ENCODE assay signal across 13 cellular contexts in genomic region chr1:108639899-108640560, GRCh38. TPM values are rescaled to one million over a fixed set of nuclear protein-coding genes. Genes with fewer than 3 reads are reported as not detected.
DNase-seq lines count a peak whose midpoint lies in the region; TF ChIP-seq lines count a peak whose summit lies in the region.
"Had no signal": no experiment of that assay in that cellular context is flagged by ENCODE, and none has a peak within 500 bp of the region (broad histone marks: within the 10 kb centered on the region; RNA-seq: fewer than 3 reads in every experiment).

No MANE protein-coding gene starts in this region.

- TF ChIP-seq POLR2A in suprapubic skin (IDR thresholded peaks at IDR 0.05): no peak

- peaks cover 32% of the 10 kb centered on the region for H3K4me1 Mint-ChIP-seq in activated CD4-positive, alpha-beta memory T cell treated with anti-CD3 and anti-CD28 coated beads for 36 hours (ENCODE audit: low read depth)
- peaks cover 31% of the 10 kb centered on the region for H3K4me1 Mint-ChIP-seq in activated naive CD8-positive, alpha-beta T cell treated with anti-CD3 and anti-CD28 coated beads for 36 hours

- no peaks in the 10 kb centered on the region for H3K9me3 Mint-ChIP-seq in activated CD4-positive, alpha-beta memory T cell treated with anti-CD3 and anti-CD28 coated beads for 36 hours
- H3K9me3 Mint-ChIP-seq in activated naive CD8-positive, alpha-beta T cell treated with anti-CD3 and anti-CD28 coated beads for 36 hours: no peaks in the 10 kb centered on the region

- H3K4me1 ChIP-seq in HAP-1 (no peaks in the 10 kb centered on the region), suprapubic skin (no peaks in the 10 kb centered on the region)

- 87% methylated on average over 9 of the region's 9 CpGs for WGBS in suprapubic skin

- CTCF ChIA-PET in activated CD4-positive, alpha-beta memory T cell treated with anti-CD3 and anti-CD28 coated beads for 36 hours (lab: Charles Lee): interaction anchor here (0.6 to 1.1 kb wide), 3 partner anchors 25 to 115 kb away, joined by 3 to 9 read pairs (median 3); partner anchors contain the start of gene EEIG2

- DNase-seq in H4 (ENCODE audit: low spot score) (peak; percentile 14), AG08396 (ENCODE audit: low spot score) (no peak), HAP-1 (ENCODE audit: low spot score in 2 of 2) (no peak), iPS-NIHi11 (ENCODE audit: low spot score) (no peak), suprapubic skin (ENCODE audit: low spot score in 2 of 2) (no peak)
- peak; percentile 64 for DNase-seq in activated CD4-positive, alpha-beta memory T cell treated with anti-CD3 and anti-CD28 coated beads for 36 hours
- DNase-seq in activated naive CD8-positive, alpha-beta T cell treated with anti-CD3 and anti-CD28 coated beads for 36 hours: peak; percentile 65
- DNase-seq in stimulated activated CD4-positive, alpha-beta T cell treated with anti-CD3 and anti-CD28 coated beads, TNF-alpha, amount 100 ng/mL, for 4 hours (ENCODE audit: low read depth in 3 of 3): peak in 2 of 3 experiments; percentile 26 to 34
- DNase-seq: dorsolateral prefrontal cortex, GF-D8, NCI-H1436, NCI-H69, Right ventricle myocardium superior had no signal

- no peak for TF ChIP-seq EP300 in suprapubic skin (IDR thresholded peaks at IDR 0.05)

- no peaks in the 10 kb centered on the region for H3K9me3 ChIP-seq in HAP-1
- H3K9me3 ChIP-seq in suprapubic skin: no peaks in the 10 kb centered on the region

- TF ChIP-seq CTCF in suprapubic skin (IDR thresholded peaks at IDR 0.05): no peak

- in situ Hi-C loops in HAP-1 (cut with MboI; ENCODE audit: low sequenced_read_pairs): no loop called here

- no peak overlapping the region for H3K27ac ChIP-seq in suprapubic skin
- H3K27ac ChIP-seq: dorsolateral prefrontal cortex had no signal

- no peaks in the 10 kb centered on the region for H3K27me3 Mint-ChIP-seq in activated CD4-positive, alpha-beta memory T cell treated with anti-CD3 and anti-CD28 coated beads for 36 hours
- peaks cover 3% of the 10 kb centered on the region for H3K27me3 Mint-ChIP-seq in activated naive CD8-positive, alpha-beta T cell treated with anti-CD3 and anti-CD28 coated beads for 36 hours

- POLR2A ChIA-PET in activated CD4-positive, alpha-beta memory T cell treated with anti-CD3 and anti-CD28 coated beads for 36 hours (lab: Charles Lee): interaction anchor here (0.9 kb wide), 1 partner anchor 52 kb away, joined by 3 read pairs; the partner anchor contains the start of gene PRPF38B

- peaks cover 6% of the 10 kb centered on the region for H3K36me3 Mint-ChIP-seq in activated CD4-positive, alpha-beta memory T cell treated with anti-CD3 and anti-CD28 coated beads for 36 hours
- peaks cover 11% of the 10 kb centered on the region for H3K36me3 Mint-ChIP-seq in activated naive CD8-positive, alpha-beta T cell treated with anti-CD3 and anti-CD28 coated beads for 36 hours

- H3K27ac Mint-ChIP-seq in activated CD4-positive, alpha-beta memory T cell treated with anti-CD3 and anti-CD28 coated beads for 36 hours: peak overlapping the region; percentile 43
- H3K27ac Mint-ChIP-seq in activated naive CD8-positive, alpha-beta T cell treated with anti-CD3 and anti-CD28 coated beads for 36 hours: peak overlapping the region; percentile 90

- no peaks in the 10 kb centered on the region for H3K27me3 ChIP-seq in HAP-1 (ENCODE audit: low read depth)
- H3K27me3 ChIP-seq in suprapubic skin: no peaks in the 10 kb centered on the region
- H3K27me3 ChIP-seq: dorsolateral prefrontal cortex had no signal

- H3K36me3 ChIP-seq in HAP-1 (replicated peaks) (no peaks in the 10 kb centered on the region), suprapubic skin (peaks cover 10% of the 10 kb centered on the region)

- peak overlapping the region; percentile 16 for H3K4me3 Mint-ChIP-seq in activated CD4-positive, alpha-beta memory T cell treated with anti-CD3 and anti-CD28 coated beads for 36 hours
- peak overlapping the region; percentile 53 for H3K4me3 Mint-ChIP-seq in activated naive CD8-positive, alpha-beta T cell treated with anti-CD3 and anti-CD28 coated beads for 36 hours

- intact Hi-C loops in activated CD4-positive, alpha-beta memory T cell treated with anti-CD3 and anti-CD28 coated beads for 36 hours (cut with micrococcal nuclease): loop anchor here (5.0 to 10.0 kb wide), 2 partner anchors 438 to 855 kb away; partner anchors contain the start of gene SLC25A24

- H3K4me3 ChIP-seq in HAP-1: no peak overlapping the region
- H3K4me3 ChIP-seq in suprapubic skin: no peak overlapping the region
- H3K4me3 ChIP-seq: dorsolateral prefrontal cortex had no signal

RNA-seq across cellular contexts. Expression of gene HENMT1, which starts 20.9 kb away (rescaled TPM):
- not detected in 2 replicates for total RNA-seq in H4 (2014; rRNA removed; shearing (Covaris generic))
- 10 to 100 TPM; 25.6 to 25.8 TPM for total RNA-seq in activated CD4-positive, alpha-beta memory T cell treated with anti-CD3 and anti-CD28 coated beads for 36 hours
- 10 to 100 TPM; 26.1 to 26.4 TPM for total RNA-seq in activated naive CD8-positive, alpha-beta T cell treated with anti-CD3 and anti-CD28 coated beads for 36 hours
- 1 to 10 TPM; 1.8 to 4.6 (median 2.4) TPM for total RNA-seq in suprapubic skin

RNA-seq across cellular contexts. Expression of gene PRPF38B, which starts 52.1 kb away (rescaled TPM):
- total RNA-seq in H4 (2014; rRNA removed; shearing (Covaris generic)): 5.3 and 7.6 TPM in 2 replicates
- 10 to 100 TPM; 57.0 to 63.5 TPM for total RNA-seq in activated CD4-positive, alpha-beta memory T cell treated with anti-CD3 and anti-CD28 coated beads for 36 hours
- 10 to 100 TPM; 66.8 to 71.5 TPM for total RNA-seq in activated naive CD8-positive, alpha-beta T cell treated with anti-CD3 and anti-CD28 coated beads for 36 hours
- 10 to 100 TPM; 17.5 to 58.4 (median 25.4) TPM for total RNA-seq in suprapubic skin

Comparison
In these comparisons a context has a peak if more than half of its experiments do, and no peak if none do; other contexts are left out.
1. DNase-seq: peak in H4 (single experiment), activated CD4-positive, alpha-beta memory T cell treated with anti-CD3 and anti-CD28 coated beads for 36 hours (single experiment), activated naive CD8-positive, alpha-beta T cell treated with anti-CD3 and anti-CD28 coated beads for 36 hours (single experiment) and stimulated activated CD4-positive, alpha-beta T cell treated with anti-CD3 and anti-CD28 coated beads, TNF-alpha, amount 100 ng/mL, for 4 hours (2 of 3); none in AG08396 (single experiment), HAP-1 (0 of 2), iPS-NIHi11 (single experiment) and suprapubic skin (0 of 2).
2. RNA of gene HENMT1, which starts 20.9 kb away (total RNA-seq): 26.1 to 26.4 TPM in activated naive CD8-positive, alpha-beta T cell treated with anti-CD3 and anti-CD28 coated beads for 36 hours and 25.6 to 25.8 TPM in activated CD4-positive, alpha-beta memory T cell treated with anti-CD3 and anti-CD28 coated beads for 36 hours; 1.8 to 4.6 TPM in suprapubic skin and not detected in H4; every median in the first group is over 4 times any median in the second.